Comparison of ENCODE assay signal across 14 cellular contexts in genomic region chr11:47163898-47164297, GRCh38. TPM values are rescaled to one million over a fixed set of nuclear protein-coding genes. Genes with fewer than 3 reads are reported as not detected.
DNase-seq lines count a peak whose midpoint lies in the region; ATAC-seq and TF ChIP-seq lines count a peak whose summit lies in the region.
"Had no signal": no experiment of that assay in that cellular context is flagged by ENCODE, and none has a peak within 500 bp of the region (broad histone marks: within the 10 kb centered on the region; RNA-seq: fewer than 3 reads in every experiment).

No MANE protein-coding gene starts in this region.

- H3K27me3 Mint-ChIP-seq in central memory CD8-positive, alpha-beta T cell, result no peaks in the 10 kb centered on the region
- peaks cover 6% of the 10 kb centered on the region for H3K27me3 Mint-ChIP-seq in neural crest cell (ENCODE audit: low read depth)
- H3K27me3 Mint-ChIP-seq in activated CD4-positive, alpha-beta memory T cell treated with anti-CD3 and anti-CD28 coated beads for 36 hours, result no peaks in the 10 kb centered on the region
- H3K27me3 Mint-ChIP-seq: CD4-positive, alpha-beta memory T cell had no signal

- DNase-seq in RWPE1 (ENCODE audit: low spot score) (no peak), neural crest cell (ENCODE audit: low read depth, low spot score) (no peak), EL (no peak), DMS79 treated with DMSO at 0.1 percent for 48 hours (lab: John Stamatoyannopoulos, UW) (no peak)
- DNase-seq in central memory CD8-positive, alpha-beta T cell (ENCODE audit: low spot score in 2 of 2), result no peak
- no peak for DNase-seq in activated CD4-positive, alpha-beta memory T cell treated with anti-CD3 and anti-CD28 coated beads for 36 hours
- DNase-seq: BE2C; CD4-positive, alpha-beta memory T cell; DMS79; GDM1; GM23248; IMR-90 had no signal

- H3K36me3 Mint-ChIP-seq in central memory CD8-positive, alpha-beta T cell (ENCODE audit: insufficient read depth), result peaks cover 30% of the 10 kb centered on the region
- H3K36me3 Mint-ChIP-seq in neural crest cell (ENCODE audit: low read depth), result no peaks in the 10 kb centered on the region
- H3K36me3 Mint-ChIP-seq in activated CD4-positive, alpha-beta memory T cell treated with anti-CD3 and anti-CD28 coated beads for 36 hours, result peaks cover 17% of the 10 kb centered on the region

- H3K4me3 Mint-ChIP-seq in central memory CD8-positive, alpha-beta T cell, result peak overlapping the region; percentile 23
- H3K4me3 Mint-ChIP-seq in neural crest cell, result peak overlapping the region; percentile 23
- H3K4me3 Mint-ChIP-seq in activated CD4-positive, alpha-beta memory T cell treated with anti-CD3 and anti-CD28 coated beads for 36 hours, result no peak overlapping the region

- intact Hi-C loops in activated CD4-positive, alpha-beta memory T cell treated with anti-CD3 and anti-CD28 coated beads for 36 hours (cut with micrococcal nuclease), result no loop called here

- H3K27ac ChIP-seq in RWPE1, result peak overlapping the region; percentile 53
- H3K27ac ChIP-seq: A549, C4-2B, GM23248 had no signal

- H3K9me3 Mint-ChIP-seq in central memory CD8-positive, alpha-beta T cell, result no peaks in the 10 kb centered on the region
- no peaks in the 10 kb centered on the region for H3K9me3 Mint-ChIP-seq in neural crest cell
- H3K9me3 Mint-ChIP-seq in activated CD4-positive, alpha-beta memory T cell treated with anti-CD3 and anti-CD28 coated beads for 36 hours, result no peaks in the 10 kb centered on the region

- H3K4me1 Mint-ChIP-seq in central memory CD8-positive, alpha-beta T cell, result peaks cover 9% of the 10 kb centered on the region
- H3K4me1 Mint-ChIP-seq in neural crest cell, result no peaks in the 10 kb centered on the region
- no peaks in the 10 kb centered on the region for H3K4me1 Mint-ChIP-seq in activated CD4-positive, alpha-beta memory T cell treated with anti-CD3 and anti-CD28 coated beads for 36 hours (ENCODE audit: low read depth)

- H3K27ac Mint-ChIP-seq in central memory CD8-positive, alpha-beta T cell (ENCODE audit: low read depth), result no peak overlapping the region
- H3K27ac Mint-ChIP-seq in neural crest cell (ENCODE audit: unreplicated experiment), result no peak overlapping the region
- H3K27ac Mint-ChIP-seq in activated CD4-positive, alpha-beta memory T cell treated with anti-CD3 and anti-CD28 coated beads for 36 hours, result no peak overlapping the region
- H3K27ac Mint-ChIP-seq: CD4-positive, alpha-beta memory T cell had no signal

- CTCF ChIA-PET in RWPE1 (lab: Yijun Ruan, JAX), result interaction anchor here (0.5 to 0.7 kb wide), 2 partner anchors 163 to 248 kb away, joined by 3 to 4 read pairs; no protein-coding TSS in a partner anchor
- CTCF ChIA-PET in activated CD4-positive, alpha-beta memory T cell treated with anti-CD3 and anti-CD28 coated beads for 36 hours (lab: Charles Lee), result interaction anchor here (0.5 to 2.9 kb wide), 2 partner anchors 11 to 478 kb away, joined by 3 to 23 read pairs; no protein-coding TSS in a partner anchor

- POLR2A ChIA-PET in RWPE1 (lab: Yijun Ruan, JAX; ENCODE audit: low non-redundant PET), result interaction anchor here (0.5 kb wide), 1 partner anchor 94 kb away, joined by 4 read pairs; no protein-coding TSS in a partner anchor
- POLR2A ChIA-PET in activated CD4-positive, alpha-beta memory T cell treated with anti-CD3 and anti-CD28 coated beads for 36 hours (lab: Charles Lee), result no interaction called here

- TF ChIP-seq CTCF in RWPE1 (conservative IDR thresholded peaks at IDR 0.05; ENCODE audit: low read depth) (no peak), neural crest cell (conservative IDR thresholded peaks at IDR 0.05) (no peak)

- ATAC-seq in central memory CD8-positive, alpha-beta T cell (replicated peaks; ENCODE audit: extremely low read depth, poor library complexity, severe bottlenecking), result no peak
- ATAC-seq: A549 had no signal

RNA-seq across cellular contexts. Expression of gene ARFGAP2, which starts 12.8 kb away (rescaled TPM):
- 108 and 110 TPM in 2 replicates for total RNA-seq in neural crest cell
- total RNA-seq in activated CD4-positive, alpha-beta memory T cell treated with anti-CD3 and anti-CD28 coated beads for 36 hours, result 10 to 100 TPM; 66.5 to 66.6 TPM

RNA-seq across cellular contexts. Expression of gene PACSIN3, which starts 22.3 kb away (rescaled TPM):
- 56.4 and 57.0 TPM in 2 replicates for total RNA-seq in neural crest cell
- 1 to 10 TPM; 5.3 to 6.0 TPM for total RNA-seq in activated CD4-positive, alpha-beta memory T cell treated with anti-CD3 and anti-CD28 coated beads for 36 hours

RNA-seq across cellular contexts. Expression of gene DDB2, which starts 50.9 kb away (rescaled TPM):
- 32.2 and 33.9 TPM in 2 replicates for total RNA-seq in neural crest cell
- total RNA-seq in activated CD4-positive, alpha-beta memory T cell treated with anti-CD3 and anti-CD28 coated beads for 36 hours, result 100 to 1,000 TPM; 194 to 198 TPM
